In the genomic region with DNA sequence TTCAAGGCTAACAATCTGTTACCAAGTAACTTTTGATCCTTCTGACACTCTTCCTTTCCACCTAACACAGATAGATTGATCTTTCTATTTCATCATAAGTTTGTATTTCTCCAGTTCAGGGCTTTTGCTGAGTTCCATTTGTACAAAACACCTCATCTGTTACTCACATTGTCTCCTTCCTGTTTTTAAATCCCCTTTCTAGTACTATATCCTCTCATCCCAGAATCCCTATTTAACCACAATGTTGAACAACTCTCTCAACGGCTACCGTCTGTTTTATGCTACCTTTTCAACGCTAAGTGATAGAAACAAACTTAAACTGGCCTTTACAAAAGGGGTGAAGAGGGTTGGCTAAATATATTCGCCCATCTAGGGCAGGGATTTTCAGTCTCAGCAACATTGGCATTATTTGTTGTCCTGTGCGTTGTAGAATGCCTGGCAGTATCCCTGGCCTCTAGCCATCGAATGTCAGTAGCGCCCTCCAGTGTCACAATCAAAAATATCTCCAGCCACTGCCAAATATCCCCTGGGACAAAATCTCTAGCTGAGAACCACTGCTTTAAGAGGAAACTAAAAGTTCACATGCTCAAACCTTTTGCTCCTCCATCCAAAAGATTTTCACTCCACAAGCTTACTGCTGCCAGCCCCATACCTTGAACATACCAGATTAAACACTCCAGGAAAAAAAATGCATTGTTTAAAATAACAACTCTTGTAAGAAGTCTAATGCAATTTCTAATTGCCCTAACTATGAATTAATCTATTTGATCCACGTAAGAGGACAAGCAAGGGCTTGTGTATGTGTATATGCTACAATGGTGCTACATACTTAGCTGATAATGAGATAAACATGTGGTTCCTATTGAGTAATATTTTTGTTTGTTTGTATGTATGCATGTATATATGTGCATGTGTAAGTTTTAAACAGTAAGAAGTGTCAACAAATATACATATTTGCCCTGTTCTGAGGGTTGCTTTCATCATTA, we compare ENCODE assay signal across 8 cellular contexts.
DNase-seq lines count a peak whose midpoint lies in the region; FAIRE-seq and TF ChIP-seq lines count a peak whose summit lies in the region.

No MANE protein-coding gene starts in this region.

- peak; percentile 31 for DNase-seq in COLO829 (ENCODE audit: low spot score)
- peak; percentile 18 for DNase-seq in H54 (ENCODE audit: insufficient read length, low spot score)
- DNase-seq in NCI-H1694 treated with DMSO at 0.1 percent for 48 hours (lab: John Stamatoyannopoulos, UW): peak; percentile 39
- DNase-seq in brain pericyte (ENCODE audit: low read depth, low spot score): peak; percentile 32
- DNase-seq in lung microvascular endothelial cell (ENCODE audit: low read depth in 2 of 2): peak; percentile 62 to 84
- DNase-seq in activated T-cell treated with anti-CD3 and anti-CD28 coated beads for 4 hours: no peak
- no peak for DNase-seq in effector CD8-positive, alpha-beta T cell (lab: John Stamatoyannopoulos, UW)
- DNase-seq in vagina (ENCODE audit: extremely low spot score in 2 of 2): no peak

- H3K27ac ChIP-seq in vagina: no peak overlapping the region

- H3K36me3 ChIP-seq in vagina: no peaks in the 10 kb centered on the region

- TF ChIP-seq POLR2A in H54 (IDR thresholded peaks at IDR 0.05; ENCODE audit: low read depth, low read length) (no peak), vagina (IDR thresholded peaks at IDR 0.05) (no peak)

- TF ChIP-seq CTCF in vagina (IDR thresholded peaks at IDR 0.05): no peak

- intact Hi-C loops in vagina (cut with DNase I): no loop called here

- H3K27me3 ChIP-seq in vagina: no peaks in the 10 kb centered on the region

- no peak overlapping the region for H3K4me3 ChIP-seq in vagina

- peak; percentile 97 for FAIRE-seq in H54 (lab: Jason Lieb, UNC)

- H3K9me3 ChIP-seq in vagina: no peaks in the 10 kb centered on the region

- no peaks in the 10 kb centered on the region for H3K4me1 ChIP-seq in vagina

Comparison
In these comparisons a context has a peak if more than half of its experiments do, and no peak if none do; other contexts are left out.
1. DNase-seq: peak in COLO829 (single experiment), H54 (single experiment), NCI-H1694 treated with DMSO at 0.1 percent for 48 hours (single experiment), brain pericyte (single experiment) and lung microvascular endothelial cell (2 of 2); none in activated T-cell treated with anti-CD3 and anti-CD28 coated beads for 4 hours (single experiment), effector CD8-positive, alpha-beta T cell (single experiment) and vagina (0 of 2).